ENCODE assay signal across 8 cellular contexts in the genomic region with DNA sequence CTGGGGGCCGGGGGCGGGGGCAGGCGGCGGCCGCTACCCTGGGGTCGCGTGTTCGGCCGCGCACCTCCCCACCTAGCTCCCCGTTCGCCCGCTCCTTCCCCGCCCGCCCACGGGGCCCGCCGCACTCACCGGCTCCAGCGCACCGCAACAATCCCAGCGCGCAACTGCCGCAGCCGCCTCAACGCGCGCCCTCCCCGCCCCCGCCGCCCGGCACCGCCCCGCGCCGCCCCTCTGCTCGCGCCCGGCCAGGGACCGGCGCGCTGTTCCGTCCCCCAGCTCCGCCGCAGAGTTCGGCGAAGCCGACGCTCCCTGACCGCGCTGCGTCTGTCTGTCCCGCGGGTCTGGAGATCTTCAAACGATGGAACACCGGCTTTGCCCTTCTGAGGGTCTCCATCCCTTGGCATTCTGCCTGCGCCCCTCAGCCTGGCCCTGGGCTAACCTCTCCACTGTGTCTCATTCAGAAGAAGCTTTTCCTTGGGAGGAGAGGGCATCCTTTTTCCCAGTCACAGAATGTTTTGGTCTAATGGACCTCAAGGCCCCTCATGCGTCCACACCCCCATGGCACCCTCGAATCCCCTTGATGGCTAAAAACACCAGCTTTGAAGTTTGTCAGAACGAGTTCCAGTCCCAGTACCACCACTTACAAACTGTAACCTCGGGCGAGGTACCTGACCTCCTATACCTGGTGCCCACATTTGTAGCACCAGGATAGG. TPM values are rescaled to one million over a fixed set of nuclear protein-coding genes. Genes with fewer than 3 reads are reported as not detected.
DNase-seq lines count a peak whose midpoint lies in the region; ATAC-seq and TF ChIP-seq lines count a peak whose summit lies in the region.

A gene (minus strand): TSS at position 166 of the 713 bp plus-strand sequence. CDS start 18,314 bp downstream, outside the sequence.

- peak; percentile 84 for ATAC-seq in GM19463 (IDR thresholded peaks at IDR 0.05; ENCODE audit: unreplicated experiment)
- ATAC-seq in naive thymus-derived CD4-positive, alpha-beta T cell, result peak; percentile 92
- ATAC-seq in stimulated activated memory B cell treated with anti-CD40 and anti-IgM and Interleukin-4, amounts not matched to agents 10 μg/mL and 1 μg/mL and 100 μg/mL, for 72 hours, result peak; percentile 91

- intact Hi-C loops in naive thymus-derived CD4-positive, alpha-beta T cell (cut with micrococcal nuclease), result loop anchor here (1.0 to 10.0 kb wide), 7 partner anchors 52 to 548 kb away; a partner anchor contains a TSS

- H3K4me1 ChIP-seq in fibroblast of lung (ENCODE audit: control insufficient read depth, extremely low read depth, insufficient read depth, low read length), result peaks cover 8% of the 10 kb centered on the region
- H3K4me1 ChIP-seq in naive thymus-derived CD4-positive, alpha-beta T cell (ENCODE audit: control insufficient read depth in 2 of 2, insufficient read depth in 2 of 2, low read length in 2 of 2), result peaks cover 6 to 21% of the 10 kb centered on the region in 2 donors

- peaks cover 0 to 3% (median 0%) of the 10 kb centered on the region in 11 donors for H3K9me3 Mint-ChIP-seq in naive thymus-derived CD4-positive, alpha-beta T cell
- H3K9me3 Mint-ChIP-seq in stimulated activated memory B cell treated with anti-CD40 and anti-IgM and Interleukin-4, amounts not matched to agents 10 μg/mL and 1 μg/mL and 100 μg/mL, for 72 hours, result no peaks in the 10 kb centered on the region

- no peaks in the 10 kb centered on the region for H3K27me3 ChIP-seq in fibroblast of lung (ENCODE audit: control insufficient read depth, insufficient read depth, low read length)
- H3K27me3 ChIP-seq in naive thymus-derived CD4-positive, alpha-beta T cell (ENCODE audit: control insufficient read depth in 2 of 2, insufficient read depth in 2 of 2, low read length in 2 of 2), result no peaks in the 10 kb centered on the region

- peak; percentile 45 for DNase-seq in CMK (ENCODE audit: low read depth)
- peak; percentile 48 for DNase-seq in HT1080 (ENCODE audit: low read depth)
- peak; percentile 71 for DNase-seq in RPMI7951 (ENCODE audit: low read depth)
- DNase-seq in activated T-helper 1 cell treated with anti-CD3 and anti-CD28 coated beads, Interleukin-2, amount 50 U/mL, for 16 hours (ENCODE audit: low read depth in 1 of 2, low spot score in 1 of 2), result peak; percentile 53 to 70
- peak; percentile 71 to 73 for DNase-seq in fibroblast of lung (ENCODE audit: low read depth in 2 of 2)
- peak; percentile 58 to 89 (median 75) for DNase-seq in naive thymus-derived CD4-positive, alpha-beta T cell

- H3K9me3 ChIP-seq in fibroblast of lung (ENCODE audit: control insufficient read depth, insufficient read depth, low read depth, low read length), result no peaks in the 10 kb centered on the region
- no peaks in the 10 kb centered on the region for H3K9me3 ChIP-seq in naive thymus-derived CD4-positive, alpha-beta T cell (ENCODE audit: control insufficient read depth in 2 of 3, low read length in 3 of 3)

- no peaks in the 10 kb centered on the region for H3K27me3 Mint-ChIP-seq in naive thymus-derived CD4-positive, alpha-beta T cell
- H3K27me3 Mint-ChIP-seq in stimulated activated memory B cell treated with anti-CD40 and anti-IgM and Interleukin-4, amounts not matched to agents 10 μg/mL and 1 μg/mL and 100 μg/mL, for 72 hours, result no peaks in the 10 kb centered on the region

- POLR2A ChIA-PET in naive thymus-derived CD4-positive, alpha-beta T cell (lab: Charles Lee), result interaction anchor here (0.9 to 1.7 kb wide), 3 partner anchors 8 to 174 kb away, joined by 3 to 14 read pairs (median 4); a partner anchor contains a TSS

- H3K4me1 Mint-ChIP-seq in naive thymus-derived CD4-positive, alpha-beta T cell, result peaks cover 33 to 46% (median 38%) of the 10 kb centered on the region in 7 donors
- H3K4me1 Mint-ChIP-seq in stimulated activated memory B cell treated with anti-CD40 and anti-IgM and Interleukin-4, amounts not matched to agents 10 μg/mL and 1 μg/mL and 100 μg/mL, for 72 hours, result peaks cover 43% of the 10 kb centered on the region

- H3K4me3 Mint-ChIP-seq in naive thymus-derived CD4-positive, alpha-beta T cell, result peak within 1 kb of the TSS; percentile 91 to 100 (median 98)
- H3K4me3 Mint-ChIP-seq in stimulated activated memory B cell treated with anti-CD40 and anti-IgM and Interleukin-4, amounts not matched to agents 10 μg/mL and 1 μg/mL and 100 μg/mL, for 72 hours, result peak within 1 kb of the TSS; percentile 100

- CTCF ChIA-PET in naive thymus-derived CD4-positive, alpha-beta T cell (lab: Charles Lee), result interaction anchor here (1.3 kb wide), 1 partner anchor 275 kb away, joined by 4 read pairs; a partner anchor contains a TSS

- peak within 1 kb of the TSS; percentile 86 to 100 (median 95) for H3K27ac Mint-ChIP-seq in naive thymus-derived CD4-positive, alpha-beta T cell
- peak within 1 kb of the TSS; percentile 100 for H3K27ac Mint-ChIP-seq in stimulated activated memory B cell treated with anti-CD40 and anti-IgM and Interleukin-4, amounts not matched to agents 10 μg/mL and 1 μg/mL and 100 μg/mL, for 72 hours

- H3K79me2 ChIP-seq in fibroblast of lung (ENCODE audit: control insufficient read depth, insufficient read depth, low read length), result peaks cover 41% of the 10 kb centered on the region

- H3K36me3 ChIP-seq in fibroblast of lung (ENCODE audit: control insufficient read depth, insufficient read depth, low read length), result no peaks in the 10 kb centered on the region
- H3K36me3 ChIP-seq in naive thymus-derived CD4-positive, alpha-beta T cell (ENCODE audit: control insufficient read depth in 2 of 3, insufficient read depth in 3 of 3, low read length in 3 of 3), result peaks cover 0 to 4% (median 0%) of the 10 kb centered on the region in 3 experiments

- peak within 1 kb of the TSS; percentile 88 for H3K9ac ChIP-seq in fibroblast of lung (ENCODE audit: insufficient read depth, low read length)

- H3K27ac ChIP-seq in fibroblast of lung (ENCODE audit: insufficient read depth, low read length), result peak within 1 kb of the TSS; percentile 92
- peak within 1 kb of the TSS; percentile 97 for H3K27ac ChIP-seq in naive thymus-derived CD4-positive, alpha-beta T cell (ENCODE audit: low read depth, low read length)

- no peaks in the 10 kb centered on the region for H4K20me1 ChIP-seq in fibroblast of lung (ENCODE audit: control insufficient read depth, extremely low read depth, insufficient read depth, low read length)

- peak within 1 kb of the TSS; percentile 56 to 96 (median 81) for H3K4me3 ChIP-seq in fibroblast of lung (replicated peaks in 1 of 4; ENCODE audit: control extremely low read depth in 1 of 4, insufficient read depth in 1 of 4, low read depth in 3 of 4, low read length in 4 of 4)
- peak within 1 kb of the TSS; percentile 85 for H3K4me3 ChIP-seq in naive thymus-derived CD4-positive, alpha-beta T cell (ENCODE audit: low read length)

- H3K4me2 ChIP-seq in fibroblast of lung (ENCODE audit: extremely low read depth, insufficient read depth, low read length), result peak within 1 kb of the TSS; percentile 91

- H2AFZ ChIP-seq in fibroblast of lung (ENCODE audit: low read length), result peak within 1 kb of the TSS; percentile 93

- peaks cover 0 to 11% (median 3%) of the 10 kb centered on the region in 5 donors for H3K36me3 Mint-ChIP-seq in naive thymus-derived CD4-positive, alpha-beta T cell
- peaks cover 11% of the 10 kb centered on the region for H3K36me3 Mint-ChIP-seq in stimulated activated memory B cell treated with anti-CD40 and anti-IgM and Interleukin-4, amounts not matched to agents 10 μg/mL and 1 μg/mL and 100 μg/mL, for 72 hours

- no peak for TF ChIP-seq CTCF in fibroblast of lung (conservative IDR thresholded peaks at IDR 0.05 in 1 of 2, IDR thresholded peaks at IDR 0.05 in 1 of 2; ENCODE audit: low read depth in 1 of 2, low read length in 2 of 2)

RNA-seq across cellular contexts. Expression of the gene that starts here (rescaled TPM):
- total RNA-seq in HT1080 (2014; rRNA removed; shearing (Covaris generic)), result 29.2 and 40.0 TPM in 2 replicates
- 37.3 and 38.3 TPM in 2 replicates for polyA plus RNA-seq in HT1080 (2015; cell fraction: cytosol; rRNA removed)
- polyA plus RNA-seq in HT1080 (2015; cell fraction: nucleus; rRNA removed), result 85.6 and 105 TPM in 2 replicates
- 24.1 and 26.9 TPM in 2 replicates for total RNA-seq in RPMI7951 (2014; rRNA removed; shearing (Covaris generic))
- 66.8 and 82.2 TPM in 2 replicates for total RNA-seq in fibroblast of lung
- polyA plus RNA-seq in fibroblast of lung, result 64.0 and 74.3 TPM in 2 replicates
- 47.9 and 58.2 TPM in 2 replicates for polyA plus RNA-seq in fibroblast of lung (2012)
- polyA minus RNA-seq in fibroblast of lung (ENCODE audit: low replicate concordance), result 33.3 and 40.0 TPM in 2 replicates
- 10 to 100 TPM; 53.8 to 87.8 (median 72.3) TPM for total RNA-seq in naive thymus-derived CD4-positive, alpha-beta T cell
- 10 to 100 TPM; 48.7 to 60.6 TPM for polyA plus RNA-seq in naive thymus-derived CD4-positive, alpha-beta T cell

Comparison
In these comparisons a context has a peak if more than half of its experiments do, and no peak if none do; other contexts are left out.
1. Peak in every context shown above with its lines: DNase-seq, ATAC-seq, H3K4me3 ChIP-seq and H3K27ac ChIP-seq.